8 cellular contexts compared by ENCODE assay signal in genomic region chr16:85490971-85491771, GRCh38.
DNase-seq lines count a peak whose midpoint lies in the region; ATAC-seq and TF ChIP-seq lines count a peak whose summit lies in the region.

No MANE protein-coding gene starts in this region.

- ATAC-seq in activated B cell treated with CpG ODN at 0.5 μM for 24 hours (ENCODE audit: low read depth): peak; percentile 62
- ATAC-seq in GM19397 (IDR thresholded peaks at IDR 0.05; ENCODE audit: unreplicated experiment): no peak

- no peaks in the 10 kb centered on the region for H3K36me3 Mint-ChIP-seq in activated B cell treated with CpG ODN at 0.5 μM for 24 hours (ENCODE audit: low read depth)

- CTCF ChIA-PET in activated B cell treated with CpG ODN at 0.5 μM for 24 hours (lab: Charles Lee): interaction anchor here (0.8 to 3.2 kb wide), 7 partner anchors 10 to 127 kb away, joined by 3 to 16 read pairs (median 5); no protein-coding TSS in a partner anchor

- intact Hi-C loops in activated B cell treated with CpG ODN at 0.5 μM for 24 hours (cut with micrococcal nuclease): loop anchor here (1.0 to 2.0 kb wide), 2 partner anchors 64 to 119 kb away; no protein-coding TSS in a partner anchor

- no peaks in the 10 kb centered on the region for H3K4me1 Mint-ChIP-seq in activated B cell treated with CpG ODN at 0.5 μM for 24 hours

- peaks cover 13% of the 10 kb centered on the region for H3K27me3 Mint-ChIP-seq in activated B cell treated with CpG ODN at 0.5 μM for 24 hours

- DNase-seq in NCI-H82 (lab: John Stamatoyannopoulos, UW): peak; percentile 60
- no peak for DNase-seq in NCI-H82 treated with DMSO at 0.1 percent for 48 hours (lab: John Stamatoyannopoulos, UW; ENCODE audit: unreplicated experiment)
- peak; percentile 37 for DNase-seq in activated B cell treated with CpG ODN at 0.5 μM for 24 hours
- peak; percentile 65 to 82 for DNase-seq in erythroblast (lab: John Stamatoyannopoulos, UW)
- peak; percentile 26 to 42 for DNase-seq in stimulated activated CD4-positive, alpha-beta T cell treated with anti-CD3 and anti-CD28 coated beads, Interleukin-2, amount 100 ng/mL, for 48 hours
- DNase-seq in GOT3 (lab: John Stamatoyannopoulos, UW): no peak
- no peak for DNase-seq in NCI-H524 treated with DMSO at 0.1 percent for 48 hours (lab: John Stamatoyannopoulos, UW)

- no peak for TF ChIP-seq CTCF in activated B cell treated with CpG ODN at 0.5 μM for 24 hours (IDR thresholded peaks at IDR 0.05)

- TF ChIP-seq POLR2A in erythroblast (IDR thresholded peaks at IDR 0.05; ENCODE audit: low read length): no peak

- POLR2A ChIA-PET in activated B cell treated with CpG ODN at 0.5 μM for 24 hours (lab: Charles Lee): no interaction called here

- no peak overlapping the region for H3K4me3 Mint-ChIP-seq in activated B cell treated with CpG ODN at 0.5 μM for 24 hours

- H3K9me3 Mint-ChIP-seq in activated B cell treated with CpG ODN at 0.5 μM for 24 hours: no peaks in the 10 kb centered on the region

- no peak overlapping the region for H3K27ac Mint-ChIP-seq in activated B cell treated with CpG ODN at 0.5 μM for 24 hours

Comparison
In these comparisons a context has a peak if more than half of its experiments do, and no peak if none do; other contexts are left out.
1. DNase-seq: peak in NCI-H82 (single experiment), activated B cell treated with CpG ODN at 0.5 μM for 24 hours (single experiment), erythroblast (2 of 2) and stimulated activated CD4-positive, alpha-beta T cell treated with anti-CD3 and anti-CD28 coated beads, Interleukin-2, amount 100 ng/mL, for 48 hours (2 of 2); none in NCI-H82 treated with DMSO at 0.1 percent for 48 hours (single experiment), GOT3 (single experiment) and NCI-H524 treated with DMSO at 0.1 percent for 48 hours (single experiment).